In the genomic region with DNA sequence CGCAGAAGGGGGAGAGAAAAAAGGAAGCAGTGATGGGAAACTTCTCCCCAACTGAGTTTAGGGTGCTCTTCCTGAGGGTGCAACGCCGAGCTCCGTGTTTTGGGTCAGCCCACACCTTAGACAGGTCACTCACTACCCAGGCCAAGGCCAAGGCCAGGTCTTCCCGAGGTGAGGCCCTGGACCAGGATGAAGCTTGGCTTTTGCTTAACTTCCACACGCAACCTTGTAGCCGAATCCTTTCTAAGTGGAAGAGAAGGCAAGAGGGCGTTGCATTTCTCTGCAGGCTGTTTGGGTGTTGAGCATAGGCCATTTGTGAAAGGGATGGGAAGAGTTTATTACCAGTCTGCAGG, we compare ENCODE assay signal across 9 cellular contexts. TPM values are rescaled to one million over a fixed set of nuclear protein-coding genes. Genes with fewer than 3 reads are reported as not detected.
DNase-seq lines count a peak whose midpoint lies in the region; ATAC-seq, FAIRE-seq and TF ChIP-seq lines count a peak whose summit lies in the region.
"Had no signal": no experiment of that assay in that cellular context is flagged by ENCODE, and none has a peak within 500 bp of the region (broad histone marks: within the 10 kb centered on the region; RNA-seq: fewer than 3 reads in every experiment).

No MANE protein-coding gene starts in this region.

- H3K4me1 ChIP-seq in HEK293 (ENCODE audit: control insufficient read depth, insufficient read depth, low read length), result peaks cover 10% of the 10 kb centered on the region
- H3K4me1 ChIP-seq in kidney (ENCODE audit: control insufficient read depth in 1 of 2, insufficient read depth in 1 of 2, low read depth in 1 of 2, low read length in 2 of 2), result peaks cover 19 to 21% of the 10 kb centered on the region in 2 donors
- peaks cover 0 to 5% of the 10 kb centered on the region in 2 donors for H3K4me1 ChIP-seq in small intestine (ENCODE audit: control insufficient read depth in 2 of 2, insufficient read depth in 1 of 2, low read depth in 1 of 2, low read length in 1 of 2)

- H3K27ac ChIP-seq in HEK293 (ENCODE audit: extremely low read depth, low read depth, low read length) (no peak overlapping the region), kidney (ENCODE audit: low read depth in 2 of 2, low read length in 2 of 2) (peak overlapping the region; percentile 51 to 72), small intestine (ENCODE audit: low read depth in 1 of 2, low read length in 1 of 2) (peak overlapping the region in 1 of 2 donors; percentile 53)

- no peaks in the 10 kb centered on the region for H3K27me3 ChIP-seq in small intestine (ENCODE audit: control insufficient read depth in 2 of 2, insufficient read depth in 2 of 2, low read length in 2 of 2)

- in situ Hi-C loops in astrocyte of the cerebellum (cut with HindIII; ENCODE audit: low sequenced_read_pairs), result no loop called here

- 17 to 34% (median 33%) methylated on average over 8 of the region's 8 CpGs for WGBS in small intestine, 3 donors

- ATAC-seq in GM19324 (IDR thresholded peaks at IDR 0.05; ENCODE audit: low FRiP score, unreplicated experiment), result no peak
- no peak for ATAC-seq in HG03025 (IDR thresholded peaks at IDR 0.05; ENCODE audit: low FRiP score, unreplicated experiment)
- ATAC-seq in HG02798 (IDR thresholded peaks at IDR 0.05; ENCODE audit: poor library complexity, unreplicated experiment), result no peak
- no peak for ATAC-seq in GM18520 (IDR thresholded peaks at IDR 0.05; ENCODE audit: unreplicated experiment)

- intact Hi-C loops in kidney (cut with DNase I), result no loop called here

- no peaks in the 10 kb centered on the region for H3K9me3 ChIP-seq in HEK293 (ENCODE audit: control insufficient read depth, insufficient read depth, low read depth, low read length)
- no peaks in the 10 kb centered on the region for H3K9me3 ChIP-seq in kidney (ENCODE audit: control insufficient read depth in 1 of 2, low read length in 2 of 2)
- H3K9me3 ChIP-seq in small intestine (ENCODE audit: control insufficient read depth, low read depth), result no peaks in the 10 kb centered on the region

- peak overlapping the region in 1 of 2 donors; percentile 68 for H3K9ac ChIP-seq in kidney (ENCODE audit: low read length in 2 of 2)

- CTCF ChIA-PET in HEK293 (lab: Yijun Ruan, JAX), result interaction anchor here (0.7 to 1.3 kb wide), 2 partner anchors 86 to 218 kb away, joined by 3 read pairs; no protein-coding TSS in a partner anchor

- TF ChIP-seq CTCF in HEK293 (tag by site-specific recombination; IDR thresholded peaks at IDR 0.05) (no peak), astrocyte of the cerebellum (IDR thresholded peaks at IDR 0.05; ENCODE audit: low read depth, low read length, missing control alignments) (no peak), kidney (IDR thresholded peaks at IDR 0.05; ENCODE audit: borderline replicate concordance, extremely low read depth, insufficient read depth) (no peak)

- H3K36me3 ChIP-seq in HEK293 (ENCODE audit: control insufficient read depth in 2 of 2, insufficient read depth in 1 of 2, low read length in 2 of 2), result no peaks in the 10 kb centered on the region; a peak in 1 of 3 replicates
- H3K36me3 ChIP-seq in kidney (ENCODE audit: control insufficient read depth in 1 of 2, insufficient read depth in 2 of 2, low read length in 2 of 2), result no peaks in the 10 kb centered on the region
- H3K36me3 ChIP-seq in small intestine (ENCODE audit: control insufficient read depth in 2 of 2, insufficient read depth in 2 of 2, low read length in 2 of 2), result no peaks in the 10 kb centered on the region

- H3K4me3 ChIP-seq in HEK293 (ENCODE audit: low read depth, low read length), result no peak overlapping the region
- peak overlapping the region; percentile 56 for H3K4me3 ChIP-seq in astrocyte of the cerebellum (ENCODE audit: low read depth, low read length)
- H3K4me3 ChIP-seq in kidney (ENCODE audit: low read length in 2 of 2), result peak overlapping the region; percentile 60 to 69
- H3K4me3 ChIP-seq in small intestine (ENCODE audit: low read depth in 1 of 2, low read length in 2 of 2), result peak overlapping the region in 1 of 2 donors; percentile 87

- FAIRE-seq in kidney (lab: Jason Lieb, UNC) (no peak), small intestine (lab: Jason Lieb, UNC) (no peak)

- DNase-seq in astrocyte of the cerebellum (ENCODE audit: low read depth) (no peak), kidney (no peak), small intestine (peak; percentile 20)
- DNase-seq: NCI-H187 had no signal

- POLR2A ChIA-PET in HEK293 (lab: Yijun Ruan, JAX), result interaction anchor here (0.6 kb wide), 1 partner anchor 74 kb away, joined by 4 read pairs; no protein-coding TSS in a partner anchor

TF ChIP-seq in HEK293, 187 proteins besides CTCF, POLR2A, EP300 and RAD21:
- 0 out of 2 replicates have a peak, but pooled peaks have one; percentile 24 for TF ChIP-seq PRDM1 (tag by site-specific recombination; IDR thresholded peaks at IDR 0.05)
- no peak for TF ChIP-seq ZNF248 (tag by site-specific recombination; IDR thresholded peaks at IDR 0.05)
- no peak for TF ChIP-seq ZNF2 (tag by site-specific recombination; IDR thresholded peaks at IDR 0.05)
- TF ChIP-seq ZNF416 (tag by site-specific recombination; IDR thresholded peaks at IDR 0.05), result no peak
- TF ChIP-seq ZNF768 (tag by site-specific recombination; IDR thresholded peaks at IDR 0.05), result no peak
- TF ChIP-seq, protein P1, sequence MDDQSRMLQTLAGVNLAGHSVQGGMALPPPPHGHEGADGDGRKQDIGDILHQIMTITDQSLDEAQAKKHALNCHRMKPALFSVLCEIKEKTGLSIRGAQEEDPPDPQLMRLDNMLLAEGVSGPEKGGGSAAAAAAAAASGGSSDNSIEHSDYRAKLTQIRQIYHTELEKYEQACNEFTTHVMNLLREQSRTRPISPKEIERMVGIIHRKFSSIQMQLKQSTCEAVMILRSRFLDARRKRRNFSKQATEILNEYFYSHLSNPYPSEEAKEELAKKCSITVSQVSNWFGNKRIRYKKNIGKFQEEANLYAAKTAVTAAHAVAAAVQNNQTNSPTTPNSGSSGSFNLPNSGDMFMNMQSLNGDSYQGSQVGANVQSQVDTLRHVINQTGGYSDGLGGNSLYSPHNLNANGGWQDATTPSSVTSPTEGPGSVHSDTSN (CRISPR knock-in tag; IDR thresholded peaks at IDR 0.05), result no peak

RNA-seq across cellular contexts. Expression of a gene that starts 1.4 kb away (rescaled TPM):
- 16.2 TPM for total RNA-seq in kidney
- 9.3 TPM for polyA plus RNA-seq in kidney (ENCODE audit: insufficient read depth, low read depth, low replicate concordance)
- polyA plus RNA-seq in small intestine, result 10 to 100 TPM in 1 of 3 donors, 1 to 10 TPM in 2; 1.1 to 11.5 (median 2.4) TPM

RNA-seq across cellular contexts. Expression of a gene that starts 12.6 kb away (rescaled TPM):
- not detected for total RNA-seq in kidney
- polyA plus RNA-seq in kidney (ENCODE audit: insufficient read depth, low read depth, low replicate concordance), result not detected
- not detected for polyA plus RNA-seq in small intestine
